Comparison of ENCODE assay signal across 8 cellular contexts in genomic region chr6:44312901-44313788, GRCh38. TPM values are rescaled to one million over a fixed set of nuclear protein-coding genes. Genes with fewer than 3 reads are reported as not detected.
A peak's percentile ranks its signal among the peaks of the same experiment; 100 is the strongest.
DNase-seq lines count a peak whose midpoint lies in the region; ATAC-seq and TF ChIP-seq lines count a peak whose summit lies in the region.

AARS2 (minus strand) TSS chr6:44313347; CDS start chr6:44313323, 24 bp downstream.

- peak within 1 kb of the TSS; percentile 95 for H3K27ac Mint-ChIP-seq in WTC11

- H3K4me1 Mint-ChIP-seq in WTC11, result peaks cover 8% of the 10 kb centered on the region

- H3K4me3 ChIP-seq in cardiac fibroblast (replicated peaks in 1 of 2; ENCODE audit: low read depth in 2 of 2, low read length in 2 of 2), result peak within 1 kb of the TSS; percentile 89 to 92
- peak within 1 kb of the TSS; percentile 63 to 98 (median 88) for H3K4me3 ChIP-seq in spleen

- POLR2A ChIA-PET in WTC11 (lab: Charles Lee), result interaction anchor here (0.6 to 1.9 kb wide), 10 partner anchors 10 to 127 kb away, joined by 3 to 7 read pairs (median 3); partner anchors contain the start of gene SLC35B2

- H3K4me3 Mint-ChIP-seq in WTC11, result peak within 1 kb of the TSS; percentile 99

- no peaks in the 10 kb centered on the region for H3K27me3 Mint-ChIP-seq in WTC11 (ENCODE audit: low read depth)

- H3K9me3 Mint-ChIP-seq in WTC11, result no peaks in the 10 kb centered on the region

- H3K27me3 ChIP-seq in spleen (replicated peaks in 1 of 7), result peaks cover 0 to 7% (median 0%) of the 10 kb centered on the region in 7 donors

- CTCF ChIA-PET in WTC11 (lab: Charles Lee), result interaction anchor here (0.6 to 1.8 kb wide), 41 partner anchors 8 to 311 kb away, joined by 3 to 47 read pairs (median 5); partner anchors contain the start of genes CDC5L, HSP90AB1, MRPL14 and SLC35B2

- no peaks in the 10 kb centered on the region for H3K9me3 ChIP-seq in spleen

- DNase-seq in AG09319 (ENCODE audit: extremely low read depth, low read depth), result peak; percentile 56
- DNase-seq in NCI-H2227 (lab: John Stamatoyannopoulos, UW; ENCODE audit: unreplicated experiment), result peak; percentile 93
- DNase-seq in WTC11 (ENCODE audit: low spot score), result peak; percentile 97
- peak; percentile 88 to 89 for DNase-seq in cardiac fibroblast (ENCODE audit: low read depth in 2 of 2)
- DNase-seq in inferior parietal cortex (ENCODE audit: extremely low spot score), result peak; percentile 91
- peak; percentile 96 for DNase-seq in spleen

- intact Hi-C loops in spleen (cut with DNase I; ENCODE audit: low total_unique reads), result no loop called here

- H3K36me3 ChIP-seq in spleen, result peaks cover 0 to 38% (median 36%) of the 10 kb centered on the region in 6 donors

- peak within 1 kb of the TSS; percentile 84 to 92 (median 88) for H3K27ac ChIP-seq in spleen

- TF ChIP-seq POLR2A in spleen (IDR thresholded peaks at IDR 0.05), result peak in 2 of 3 donors; percentile 62

- peak; percentile 100 for TF ChIP-seq CTCF in AG09319 (IDR thresholded peaks at IDR 0.05; ENCODE audit: low read depth, low read length)
- TF ChIP-seq CTCF in WTC11 (IDR thresholded peaks at IDR 0.05), result peak; percentile 90
- TF ChIP-seq CTCF in cardiac fibroblast (IDR thresholded peaks at IDR 0.05; ENCODE audit: low read depth, low read length), result peak; percentile 98
- TF ChIP-seq CTCF in spleen (IDR thresholded peaks at IDR 0.05 in 8 of 11, conservative IDR thresholded peaks at IDR 0.05 in 3 of 11), result peak; percentile 78 to 99 (median 98)

- peaks cover 6 to 21% (median 15%) of the 10 kb centered on the region in 6 donors for H3K4me1 ChIP-seq in spleen

- ATAC-seq in GM18873 (IDR thresholded peaks at IDR 0.05; ENCODE audit: low FRiP score, unreplicated experiment) (peak; percentile 80), HG03139 (IDR thresholded peaks at IDR 0.05; ENCODE audit: unreplicated experiment) (peak; percentile 79), WTC11 (peak; percentile 90)

- WGBS in spleen, 5 donors, result 2 to 5% (median 3%) methylated on average over 30 to 52 of the region's 52 CpGs

- peaks cover 35% of the 10 kb centered on the region for H3K36me3 Mint-ChIP-seq in WTC11

TF ChIP-seq in WTC11, 78 proteins besides CTCF, POLR2A, EP300 and RAD21 (continues in another document):
- TF ChIP-seq ZNF121 (CRISPR knock-in tag; IDR thresholded peaks at IDR 0.05) (no peak), ZNF396 (CRISPR knock-in tag; IDR thresholded peaks at IDR 0.05; ENCODE audit: borderline replicate concordance) (no peak), ZNF671 (CRISPR knock-in tag; IDR thresholded peaks at IDR 0.05) (no peak), RORB (CRISPR knock-in tag; IDR thresholded peaks at IDR 0.05) (no peak), MYBL2 (CRISPR knock-in tag; IDR thresholded peaks at IDR 0.05) (peak; percentile 87; the same call in 1 of the 2 replicates), ZSCAN18 (CRISPR knock-in tag; IDR thresholded peaks at IDR 0.05) (no peak), ZNF138 (CRISPR knock-in tag; conservative IDR thresholded peaks at IDR 0.05) (no peak), KAT7 (CRISPR knock-in tag; IDR thresholded peaks at IDR 0.05; ENCODE audit: borderline replicate concordance) (no peak; the same call in 1 of the 2 replicates), PRDM15 (CRISPR knock-in tag; IDR thresholded peaks at IDR 0.05) (no peak), E2F4 (CRISPR knock-in tag; IDR thresholded peaks at IDR 0.05; ENCODE audit: borderline replicate concordance, low read depth) (peak; percentile 81; the same call in 1 of the 2 replicates), ELF4 (CRISPR knock-in tag; IDR thresholded peaks at IDR 0.05; ENCODE audit: low read depth) (peak; percentile 80; the same call in 1 of the 2 replicates), CREM (CRISPR knock-in tag; IDR thresholded peaks at IDR 0.05) (peak; percentile 93), GABPB1 (CRISPR knock-in tag; IDR thresholded peaks at IDR 0.05) (peak; percentile 83), ATF6 (CRISPR knock-in tag; IDR thresholded peaks at IDR 0.05) (no peak)

RNA-seq across cellular contexts. Expression of gene AARS2, which starts in this region (rescaled TPM):
- 26.8 to 29.7 TPM (median 28.9 TPM) in 3 replicates for total RNA-seq in WTC11 (2021)
- total RNA-seq in spleen, result 10 to 100 TPM; 11.0 to 16.8 (median 14.6) TPM
- 1 to 10 TPM; 3.5 to 6.7 (median 3.7) TPM for polyA plus RNA-seq in spleen

Comparison
In these comparisons a context has a peak if more than half of its experiments do, and no peak if none do; other contexts are left out.
1. Peak in every context shown above with its lines: DNase-seq, ATAC-seq, H3K4me3 ChIP-seq and H3K27ac ChIP-seq.